In the genomic region with DNA sequence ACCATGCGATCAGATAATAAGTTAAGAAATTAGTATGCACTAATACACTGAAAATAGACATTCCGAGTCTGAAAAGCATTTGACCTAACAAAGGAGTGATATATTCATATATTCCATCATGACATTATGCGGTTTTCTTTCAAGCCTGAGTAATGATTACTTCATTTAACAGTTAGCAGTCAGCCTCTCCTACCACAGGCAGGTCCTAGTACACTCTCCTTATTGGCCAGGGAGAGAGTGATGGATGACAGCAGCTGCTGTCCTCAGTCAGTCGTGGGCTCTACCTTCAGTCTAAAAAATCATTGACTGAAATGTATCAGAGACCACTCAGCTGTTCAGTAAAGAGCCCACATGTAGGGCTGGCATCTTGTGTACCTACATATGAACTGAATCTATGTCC, we compare ENCODE assay signal across 19 cellular contexts. TPM values are rescaled to one million over a fixed set of nuclear protein-coding genes. Genes with fewer than 3 reads are reported as not detected.
"Had no signal": no experiment of that assay in that cellular context is flagged by ENCODE, and none has a peak within 500 bp of the region (broad histone marks: within the 10 kb centered on the region; RNA-seq: fewer than 3 reads in every experiment).

No MANE protein-coding gene starts in this region.

- H3K4me3 ChIP-seq: spleen, tibial nerve had no signal

- H3K27ac ChIP-seq: neutrophil, spleen, tibial nerve, VCaP had no signal

- H3K36me3 Mint-ChIP-seq: activated naive CD4-positive, alpha-beta T cell treated with anti-CD3 and anti-CD28 coated beads, Interleukin-2, amount 50 U/mL, for 24 hours; naive B cell; stimulated activated memory B cell treated with anti-CD40 and anti-IgM and Interleukin-4, amounts not matched to agents 10 μg/mL and 1 μg/mL and 100 μg/mL, for 72 hours had no signal

- ATAC-seq: activated CD4-positive, alpha-beta T cell treated with anti-CD3 and anti-CD28 coated beads for 36 hours; activated CD8-positive, alpha-beta T cell treated with anti-CD3 and anti-CD28 coated beads for 36 hours; right cardiac atrium; stimulated activated memory B cell treated with anti-CD40 and anti-IgM and Interleukin-4, amounts not matched to agents 10 μg/mL and 1 μg/mL and 100 μg/mL, for 72 hours had no signal

- DNase-seq: activated CD4-positive, alpha-beta T cell treated with anti-CD3 and anti-CD28 coated beads for 36 hours; activated CD8-positive, alpha-beta T cell treated with anti-CD3 and anti-CD28 coated beads for 36 hours; aorta; effector CD4-positive, alpha-beta T cell; kidney glomerular epithelial cell; naive B cell; posterior cingulate gyrus; right cardiac atrium; spleen; stimulated activated CD4-positive, alpha-beta T cell treated with anti-CD3 and anti-CD28 coated beads, Interleukin-1b, Interleukin-23, amount 100 ng/mL, for 48 hours; T1000 had no signal

- H3K9me3 ChIP-seq: neutrophil, tibial nerve had no signal

- H3K27me3 Mint-ChIP-seq: activated CD8-positive, alpha-beta T cell treated with anti-CD3 and anti-CD28 coated beads for 36 hours; stimulated activated memory B cell treated with anti-CD40 and anti-IgM and Interleukin-4, amounts not matched to agents 10 μg/mL and 1 μg/mL and 100 μg/mL, for 72 hours had no signal

- FAIRE-seq: colon had no signal

- H3K4me3 Mint-ChIP-seq: activated CD4-positive, alpha-beta T cell treated with anti-CD3 and anti-CD28 coated beads for 36 hours; activated CD8-positive, alpha-beta T cell treated with anti-CD3 and anti-CD28 coated beads for 36 hours; activated naive CD4-positive, alpha-beta T cell treated with anti-CD3 and anti-CD28 coated beads, Interleukin-2, amount 50 U/mL, for 24 hours; naive B cell; stimulated activated memory B cell treated with anti-CD40 and anti-IgM and Interleukin-4, amounts not matched to agents 10 μg/mL and 1 μg/mL and 100 μg/mL, for 72 hours had no signal

- H3K27ac Mint-ChIP-seq: activated CD4-positive, alpha-beta T cell treated with anti-CD3 and anti-CD28 coated beads for 36 hours; activated CD8-positive, alpha-beta T cell treated with anti-CD3 and anti-CD28 coated beads for 36 hours; activated naive CD4-positive, alpha-beta T cell treated with anti-CD3 and anti-CD28 coated beads, Interleukin-2, amount 50 U/mL, for 24 hours; naive B cell; stimulated activated memory B cell treated with anti-CD40 and anti-IgM and Interleukin-4, amounts not matched to agents 10 μg/mL and 1 μg/mL and 100 μg/mL, for 72 hours had no signal

- H3K27me3 ChIP-seq: neutrophil, tibial nerve had no signal

- H3K4me1 ChIP-seq: spleen, tibial nerve had no signal

- H3K36me3 ChIP-seq: neutrophil, spleen, tibial nerve had no signal

- H3K4me1 Mint-ChIP-seq: activated CD4-positive, alpha-beta T cell treated with anti-CD3 and anti-CD28 coated beads for 36 hours; activated naive CD4-positive, alpha-beta T cell treated with anti-CD3 and anti-CD28 coated beads, Interleukin-2, amount 50 U/mL, for 24 hours; naive B cell; stimulated activated memory B cell treated with anti-CD40 and anti-IgM and Interleukin-4, amounts not matched to agents 10 μg/mL and 1 μg/mL and 100 μg/mL, for 72 hours had no signal

RNA-seq across cellular contexts. Expression of gene VGLL2, which starts 33.2 kb away (rescaled TPM):
- total RNA-seq: activated CD4-positive, alpha-beta T cell treated with anti-CD3 and anti-CD28 coated beads for 36 hours; activated CD8-positive, alpha-beta T cell treated with anti-CD3 and anti-CD28 coated beads for 36 hours; aorta; fibroblast of lung; lower leg skin; spleen; tibial nerve had no signal
- polyA plus RNA-seq: aorta, fibroblast of lung, spleen had no signal
